In genomic region chr3:118587037-118587741, GRCh38 we compare ENCODE assay signal across 20 cellular contexts.
"Had no signal": no experiment of that assay in that cellular context is flagged by ENCODE, and none has a peak within 500 bp of the region (broad histone marks: within the 10 kb centered on the region; RNA-seq: fewer than 3 reads in every experiment).

No MANE protein-coding gene starts in this region.

- DNase-seq: activated CD4-positive, alpha-beta memory T cell treated with anti-CD3 and anti-CD28 coated beads, Interleukin-2, amount 10 ng/mL, durations not matched to agents 7 days and 5 days; activated CD4-positive, alpha-beta T cell treated with anti-CD3 and anti-CD28 coated beads for 48 hours; activated CD4-positive, CD25-positive, alpha-beta regulatory T cell; activated CD8-positive, alpha-beta memory T cell treated with anti-CD3 and anti-CD28 coated beads, Interleukin-2, amount 10 ng/mL, durations not matched to agents 7 days and 5 days; activated naive CD4-positive, alpha-beta T cell; colonic mucosa; endodermal cell; erythroblast; left lung; midbrain; nephron progenitor cell; occipital lobe; posterior cingulate gyrus; stimulated activated CD4-positive, alpha-beta T cell treated with anti-CD3 and anti-CD28 coated beads, Interleukin-12 subunit alpha, Interleukin-12 subunit beta, amount 100 ng/mL, for 4 hours; stimulated activated CD4-positive, alpha-beta T cell treated with anti-CD3 and anti-CD28 coated beads, Interleukin-1b, Interleukin-23, amount 100 ng/mL, for 48 hours; stimulated activated CD8-positive, alpha-beta memory T cell treated with anti-CD3 and anti-CD28 coated beads, Interleukin-4, amount 100 ng/mL, for 48 hours; stimulated activated naive CD4-positive, alpha-beta T cell; thyroid gland had no signal

- H3K4me1 ChIP-seq: colonic mucosa, gastroesophageal sphincter, heart right ventricle, left lung, thyroid gland had no signal

- H3K27ac ChIP-seq: colonic mucosa, gastroesophageal sphincter, heart right ventricle, left lung, thyroid gland had no signal

- H3K27me3 ChIP-seq: colonic mucosa, gastroesophageal sphincter, heart right ventricle, left lung, thyroid gland had no signal

- ATAC-seq: activated CD8-positive, alpha-beta memory T cell treated with anti-CD3 and anti-CD28 coated beads, Interleukin-2, amount 10 ng/mL, durations not matched to agents 7 days and 5 days; gastroesophageal sphincter; heart right ventricle; left lung had no signal
